In genomic region chr1:145656224-145656943, GRCh38 we compare ENCODE assay signal across 5 cellular contexts. TPM values are rescaled to one million over a fixed set of nuclear protein-coding genes. Genes with fewer than 3 reads are reported as not detected.
"Had no signal": no experiment of that assay in that cellular context is flagged by ENCODE, and none has a peak within 500 bp of the region (broad histone marks: within the 10 kb centered on the region; RNA-seq: fewer than 3 reads in every experiment).

No MANE protein-coding gene starts in this region.

RNA-seq across cellular contexts. Expression of gene PDZK1, which starts 50.8 kb away (rescaled TPM):
- total RNA-seq: ascending aorta, lung microvascular endothelial cell, sigmoid colon, smooth muscle cell, subcutaneous adipose tissue had no signal
